Comparison of ENCODE assay signal across 8 cellular contexts in genomic region chr12:132414634-132415340, GRCh38.
DNase-seq lines count a peak whose midpoint lies in the region; ATAC-seq, FAIRE-seq and TF ChIP-seq lines count a peak whose summit lies in the region.

No MANE protein-coding gene starts in this region.

- no peak overlapping the region; the same call in 1 of the 2 replicates for H3K18ac ChIP-seq in H1 (ENCODE audit: extremely low read depth, low read length)

- peaks cover 16 to 57% (median 43%) of the 10 kb centered on the region in 10 experiments; a peak in 19 of 20 replicates for H3K4me1 ChIP-seq in BLaER1 treated with 17β-estradiol and CSF1 and Interleukin-3, amounts not matched to agents 10 nM and 100 nM
- peaks cover 0 to 2% (median 0%) of the 10 kb centered on the region in 4 experiments; a peak in 2 of 7 replicates for H3K4me1 ChIP-seq in H1 (replicated peaks in 1 of 4; ENCODE audit: control insufficient read depth in 3 of 4, insufficient read depth in 4 of 4, low read length in 3 of 4)
- no peaks in the 10 kb centered on the region for H3K4me1 ChIP-seq in mucosa of descending colon (ENCODE audit: low read depth)

- no peak overlapping the region for H2BK12ac ChIP-seq in H1 (ENCODE audit: low read depth, low read length)

- H3K23me2 ChIP-seq in H1 (ENCODE audit: low read depth, low read length): no peaks in the 10 kb centered on the region; the same call in 1 of the 2 replicates

- H3K27ac ChIP-seq in BLaER1 treated with 17β-estradiol and CSF1 and Interleukin-3, amounts not matched to agents 10 nM and 100 nM: peak overlapping the region in 1 of 11 experiments; percentile 36; a peak in 1 of 22 replicates
- H3K27ac ChIP-seq in H1 (ENCODE audit: low read depth, low read length): no peak overlapping the region

- TF ChIP-seq RAD21 in H1 (IDR thresholded peaks at IDR 0.05 in 1 of 2, conservative IDR thresholded peaks at IDR 0.05 in 1 of 2; ENCODE audit: low read depth in 2 of 2, low read length in 2 of 2): peak; percentile 97 to 99

- peaks cover 0 to 8% (median 0%) of the 10 kb centered on the region in 11 experiments; a peak in 1 of 22 replicates for H3K27me3 ChIP-seq in BLaER1 treated with 17β-estradiol and CSF1 and Interleukin-3, amounts not matched to agents 10 nM and 100 nM
- H3K27me3 ChIP-seq in H1 (replicated peaks in 1 of 4; ENCODE audit: control insufficient read depth in 3 of 4, extremely low read depth in 1 of 4, insufficient read depth in 3 of 4, low read length in 3 of 4): peaks cover 11 to 41% (median 34%) of the 10 kb centered on the region in 4 experiments; a peak in 6 of 7 replicates

- no peaks in the 10 kb centered on the region for H3K79me1 ChIP-seq in H1 (ENCODE audit: low read depth, low read length)

- H3K14ac ChIP-seq in H1 (ENCODE audit: insufficient read length): no peak overlapping the region

- TF ChIP-seq CTCF in H1 (IDR thresholded peaks at IDR 0.05; ENCODE audit: control extremely low read depth in 1 of 3, insufficient read depth in 1 of 3, low read depth in 1 of 3, low read length in 3 of 3) (peak in 2 of 3 experiments; percentile 92 to 96; a peak in 3 of 4 replicates), mucosa of descending colon (IDR thresholded peaks at IDR 0.05) (peak; percentile 90)

- no peak overlapping the region for H2AFZ ChIP-seq in H1 (ENCODE audit: low read length)

- H4K20me1 ChIP-seq in BLaER1 treated with 17β-estradiol and CSF1 and Interleukin-3, amounts not matched to agents 10 nM and 100 nM: peaks cover 0 to 15% (median 5%) of the 10 kb centered on the region in 11 experiments; a peak in 7 of 22 replicates
- H4K20me1 ChIP-seq in H1 (replicated peaks in 1 of 2; ENCODE audit: control insufficient read depth in 1 of 2, insufficient read depth in 2 of 2, low read length in 2 of 2): peaks cover 0 to 2% of the 10 kb centered on the region in 2 experiments

- H3K9me3 ChIP-seq in BLaER1 treated with 17β-estradiol and CSF1 and Interleukin-3, amounts not matched to agents 10 nM and 100 nM (replicated peaks in 1 of 11): no peaks in the 10 kb centered on the region
- H3K9me3 ChIP-seq in H1 (ENCODE audit: insufficient read depth in 2 of 2, low read depth in 1 of 2, low read length in 1 of 2) (no peaks in the 10 kb centered on the region), mucosa of descending colon (no peaks in the 10 kb centered on the region)

- no peak for FAIRE-seq in H1 (lab: Jason Lieb, UNC)

- POLR2A ChIA-PET in H1 (lab: Charles Lee; ENCODE audit: partially characterized antibody): no interaction called here

- no peak for TF ChIP-seq POLR2A in H1 (IDR thresholded peaks at IDR 0.05; ENCODE audit: control extremely low read depth in 1 of 2, low read depth in 2 of 2, low read length in 2 of 2)

- peak overlapping the region; percentile 67 to 91 (median 76) for H3K4me2 ChIP-seq in BLaER1 treated with 17β-estradiol and CSF1 and Interleukin-3, amounts not matched to agents 10 nM and 100 nM
- H3K4me2 ChIP-seq in H1 (ENCODE audit: insufficient read depth in 1 of 2, low read depth in 2 of 2, low read length in 2 of 2): no peak overlapping the region

- peak overlapping the region; percentile 57 for H4K8ac ChIP-seq in H1 (ENCODE audit: extremely low read depth, insufficient read depth, low read length)

- no peak for TF ChIP-seq EP300 in H1 (IDR thresholded peaks at IDR 0.05; ENCODE audit: borderline replicate concordance in 1 of 2, low read depth in 2 of 2, low read length in 2 of 2)

- CTCF ChIA-PET in H1 (lab: Charles Lee; ENCODE audit: partially characterized antibody): interaction anchor here (0.6 to 5.2 kb wide), 90 partner anchors 9 to 771 kb away, joined by 3 to 83 read pairs (median 5); partner anchors contain the start of gene LRCOL1

- H3K79me2 ChIP-seq in H1 (ENCODE audit: control insufficient read depth in 1 of 2, insufficient read depth in 2 of 2, low read length in 2 of 2): no peaks in the 10 kb centered on the region

- H2BK5ac ChIP-seq in H1 (ENCODE audit: low read depth, low read length): no peak overlapping the region

- no peak overlapping the region for H2BK20ac ChIP-seq in H1 (ENCODE audit: low read length)

- no peak overlapping the region for H4K91ac ChIP-seq in H1 (replicated peaks; ENCODE audit: insufficient read length, low read length)

- H3K4ac ChIP-seq in H1 (replicated peaks; ENCODE audit: insufficient read length, low read depth, low read length): no peak overlapping the region

- intact Hi-C loops in mucosa of descending colon (cut with DNase I, micrococcal nuclease): loop anchor here (5.0 kb wide), 2 partner anchors 108 to 198 kb away; partner anchors contain the start of gene LRCOL1 (in 1 of the 2)

- H3K23ac ChIP-seq in H1 (ENCODE audit: insufficient read length): no peak overlapping the region

- no peak overlapping the region for H2AK5ac ChIP-seq in H1 (ENCODE audit: low read depth, low read length)

- peak overlapping the region in 4 of 10 experiments; percentile 22 to 41 (median 36); a peak in 4 of 20 replicates for H3K4me3 ChIP-seq in BLaER1 treated with 17β-estradiol and CSF1 and Interleukin-3, amounts not matched to agents 10 nM and 100 nM
- H3K4me3 ChIP-seq in H1 (ENCODE audit: extremely low read depth in 1 of 4, insufficient read depth in 2 of 4, low read depth in 3 of 4, low read length in 4 of 4): no peak overlapping the region
- no peak overlapping the region for H3K4me3 ChIP-seq in mucosa of descending colon

- H3K9ac ChIP-seq in BLaER1 treated with 17β-estradiol and CSF1 and Interleukin-3, amounts not matched to agents 10 nM and 100 nM: peak overlapping the region in 7 of 11 experiments; percentile 29 to 73 (median 41); a peak in 11 of 22 replicates
- H3K9ac ChIP-seq in H1 (replicated peaks in 1 of 4; ENCODE audit: extremely low read depth in 1 of 4, low read depth in 3 of 4, low read length in 3 of 4): no peak overlapping the region

- DNase-seq in GM19238 (ENCODE audit: insufficient read length, low spot score) (peak; percentile 96), NCI-H82 treated with DMSO at 0.1 percent for 48 hours (lab: John Stamatoyannopoulos, UW; ENCODE audit: unreplicated experiment) (peak; percentile 56), H1 (ENCODE audit: low read depth in 1 of 2, low spot score in 2 of 2) (peak in 1 of 2 experiments; percentile 93), mucosa of descending colon (peak; percentile 83 to 87 (median 87))
- peak; percentile 49 to 60 for DNase-seq in activated CD8-positive, alpha-beta memory T cell treated with anti-CD3 and anti-CD28 coated beads for 1 hour (ENCODE audit: extremely low read depth in 1 of 2, low read depth in 1 of 2)
- peak; percentile 61 for DNase-seq in stimulated activated CD8-positive, alpha-beta memory T cell treated with anti-CD3 and anti-CD28 coated beads, Interleukin-4, amount 100 ng/mL, for 24 hours (ENCODE audit: low read depth)

- H3K36me3 ChIP-seq in BLaER1 treated with 17β-estradiol and CSF1 and Interleukin-3, amounts not matched to agents 10 nM and 100 nM: no peaks in the 10 kb centered on the region
- H3K36me3 ChIP-seq in H1 (ENCODE audit: control insufficient read depth in 2 of 4, insufficient read depth in 4 of 4, low read length in 3 of 4) (no peaks in the 10 kb centered on the region), mucosa of descending colon (ENCODE audit: low read depth) (no peaks in the 10 kb centered on the region)

- no peak overlapping the region for H4K5ac ChIP-seq in H1 (ENCODE audit: insufficient read length, low read depth, low read length)

- no peak overlapping the region for H2BK120ac ChIP-seq in H1 (replicated peaks; ENCODE audit: low read depth, low read length)

- H2BK15ac ChIP-seq in H1 (ENCODE audit: low read length): no peak overlapping the region

- no peak overlapping the region for H3K56ac ChIP-seq in H1 (replicated peaks; ENCODE audit: insufficient read length, low read depth, low read length)

- ATAC-seq in HG03571 (IDR thresholded peaks at IDR 0.05; ENCODE audit: unreplicated experiment) (peak; percentile 79), mucosa of descending colon (peak; percentile 98)

- WGBS in H1 (ENCODE audit: extremely low coverage in 1 of 2, insufficient coverage in 1 of 2, insufficient read length in 1 of 2, insufficient replicate concordance in 2 of 2, low coverage in 1 of 2, low lambda C conversion rate in 2 of 2, missing lambda C conversion rate in 1 of 2), 2 experiments: 48% methylated on average over 17 of the region's 30 CpGs; no CpG with 5 or more reads in 1 of the 2 experiments

TF ChIP-seq in H1, 55 proteins besides CTCF, POLR2A, EP300 and RAD21 (continues in another document):
- TF ChIP-seq, protein P1, sequence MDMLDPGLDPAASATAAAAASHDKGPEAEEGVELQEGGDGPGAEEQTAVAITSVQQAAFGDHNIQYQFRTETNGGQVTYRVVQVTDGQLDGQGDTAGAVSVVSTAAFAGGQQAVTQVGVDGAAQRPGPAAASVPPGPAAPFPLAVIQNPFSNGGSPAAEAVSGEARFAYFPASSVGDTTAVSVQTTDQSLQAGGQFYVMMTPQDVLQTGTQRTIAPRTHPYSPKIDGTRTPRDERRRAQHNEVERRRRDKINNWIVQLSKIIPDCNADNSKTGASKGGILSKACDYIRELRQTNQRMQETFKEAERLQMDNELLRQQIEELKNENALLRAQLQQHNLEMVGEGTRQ (IDR thresholded peaks at IDR 0.05; ENCODE audit: low read length): no peak
- TF ChIP-seq TBP (IDR thresholded peaks at IDR 0.05; ENCODE audit: low read depth, low read length) (no peak), SUZ12 (IDR thresholded peaks at IDR 0.05; ENCODE audit: low read length) (no peak), BRCA1 (IDR thresholded peaks at IDR 0.05; ENCODE audit: low read depth, low read length) (0 out of 2 replicates have a peak, but pooled peaks have one; percentile 22), GABPA (IDR thresholded peaks at IDR 0.05; ENCODE audit: borderline replicate concordance, insufficient read depth, low read length) (peak; percentile 74; the same call in 1 of the 2 replicates)

Comparison
In these comparisons a context has a peak if more than half of its experiments do, and no peak if none do; other contexts are left out.
1. H3K4me2 ChIP-seq: peak in BLaER1 treated with 17β-estradiol and CSF1 and Interleukin-3, amounts not matched to agents 10 nM and 100 nM (11 of 11); none in H1 (0 of 2).
2. H3K9ac ChIP-seq: peak in BLaER1 treated with 17β-estradiol and CSF1 and Interleukin-3, amounts not matched to agents 10 nM and 100 nM (7 of 11); none in H1 (0 of 4).